In the genomic region with DNA sequence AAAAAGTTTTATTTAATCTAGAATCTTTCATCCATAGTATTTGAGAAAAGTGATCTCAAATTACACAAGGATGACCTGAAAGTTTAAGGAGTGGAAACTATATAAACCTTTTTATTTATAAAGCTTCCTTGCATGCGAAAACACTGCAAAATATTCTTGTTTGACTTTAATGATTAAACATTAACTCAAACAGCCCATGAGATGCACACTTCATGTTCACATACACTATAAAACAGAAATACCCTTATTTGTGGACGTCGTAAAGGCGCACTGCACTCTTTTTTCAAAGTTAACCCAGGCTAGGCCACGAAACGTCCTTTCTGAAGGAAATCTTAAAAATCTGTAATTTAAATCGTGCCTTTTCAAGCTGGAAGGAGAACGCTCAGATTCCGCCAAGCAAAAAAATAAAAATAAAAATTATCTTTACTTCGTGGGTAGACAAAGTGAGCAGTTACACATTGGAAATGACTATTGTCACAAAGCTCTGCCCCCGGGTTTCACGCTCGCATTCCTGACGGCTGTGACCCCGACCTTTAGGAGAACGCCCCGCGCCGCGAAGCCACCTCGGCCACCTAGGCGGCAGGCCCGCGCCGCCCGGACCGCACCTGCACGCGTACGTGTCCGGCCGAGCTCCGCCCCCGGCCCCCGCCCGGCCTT, we compare ENCODE assay signal across 8 cellular contexts. TPM values are rescaled to one million over a fixed set of nuclear protein-coding genes. Genes with fewer than 3 reads are reported as not detected.
DNase-seq lines count a peak whose midpoint lies in the region; ATAC-seq and TF ChIP-seq lines count a peak whose summit lies in the region.

No MANE protein-coding gene starts in this region.

- no peaks in the 10 kb centered on the region for H3K9me3 Mint-ChIP-seq in nephron progenitor cell

- H3K36me3 ChIP-seq in Panc1 (ENCODE audit: control insufficient read depth, insufficient read depth, low read length), result peaks cover 9% of the 10 kb centered on the region

- H3K4me3 ChIP-seq in GM12864 (ENCODE audit: low read depth, low read length), result peak overlapping the region; percentile 70
- peak overlapping the region; percentile 75 to 88 for H3K4me3 ChIP-seq in Panc1 (ENCODE audit: low read depth in 2 of 2, low read length in 2 of 2)
- H3K4me3 ChIP-seq in dorsolateral prefrontal cortex, result peak overlapping the region; percentile 59 to 97 (median 85)

- no peaks in the 10 kb centered on the region for H3K9me3 ChIP-seq in Panc1 (ENCODE audit: control insufficient read depth, insufficient read depth, low read depth, low read length)

- peaks cover 40% of the 10 kb centered on the region for H3K36me3 Mint-ChIP-seq in nephron progenitor cell (ENCODE audit: low read depth)

- peaks cover 14% of the 10 kb centered on the region for H3K4me1 Mint-ChIP-seq in nephron progenitor cell

- H3K27me3 Mint-ChIP-seq in nephron progenitor cell (ENCODE audit: low read depth, poor library complexity), result no peaks in the 10 kb centered on the region

- peak overlapping the region; percentile 87 for H3K4me3 Mint-ChIP-seq in nephron progenitor cell

- in situ Hi-C loops in Panc1 (cut with HindIII; ENCODE audit: low pct_unique_long_range_greater_than_20kb, low sequenced_read_pairs), result no loop called here
- in situ Hi-C loops in G401 (cut with HindIII; ENCODE audit: low sequenced_read_pairs), result no loop called here

- no peak for TF ChIP-seq CTCF in GM12864 (IDR thresholded peaks at IDR 0.05; ENCODE audit: low read depth, low read length, missing control alignments)
- TF ChIP-seq CTCF in Panc1 (IDR thresholded peaks at IDR 0.05), result no peak
- TF ChIP-seq CTCF in dorsolateral prefrontal cortex (IDR thresholded peaks at IDR 0.05 in 54 of 56, conservative IDR thresholded peaks at IDR 0.05 in 2 of 56; ENCODE audit: low read depth in 1 of 56, partially characterized antibody in 56 of 56), result peak in 1 of 56 donors; percentile 6
- no peak for TF ChIP-seq CTCF in nephron progenitor cell (IDR thresholded peaks at IDR 0.05)

- BruUV-seq in Panc1 (replicated peaks; lab: Mats Ljungman, UMichigan), result no TSS peak

- intact Hi-C loops in Panc1 (cut with micrococcal nuclease; ENCODE audit: unreplicated experiment), result no loop called here
- intact Hi-C loops in dorsolateral prefrontal cortex (cut with DNase I), result loop anchor here (1.0 to 5.0 kb wide), 8 partner anchors 12 to 295 kb away; a partner anchor contains a TSS

- POLR2A ChIA-PET in Panc1 (lab: Charles Lee), result interaction anchor here (0.6 kb wide), 1 partner anchor 1010 kb away, joined by 3 read pairs; no protein-coding TSS in a partner anchor

- DNase-seq in GM12864 (ENCODE audit: low read depth) (no peak), Panc1 (ENCODE audit: low read depth, low spot score) (no peak), dorsolateral prefrontal cortex (peak in 1 of 10 donors; percentile 32), nephron progenitor cell (no peak), cerebellar nuclear complex (lab: John Stamatoyannopoulos, UW) (no peak), cortex of kidney (lab: John Stamatoyannopoulos, UW) (no peak), G401 (ENCODE audit: low spot score) (no peak)

- H3K4me1 ChIP-seq in Panc1 (ENCODE audit: control insufficient read depth, insufficient read depth, low read length), result no peaks in the 10 kb centered on the region; the same call in 1 of the 2 replicates

- H3K27ac ChIP-seq in Panc1 (ENCODE audit: low read length), result peak overlapping the region; percentile 97
- H3K27ac ChIP-seq in dorsolateral prefrontal cortex, result peak overlapping the region in 55 of 59 donors; percentile 43 to 99 (median 97)

- CTCF ChIA-PET in Panc1 (lab: Charles Lee), result no interaction called here

- no peaks in the 10 kb centered on the region for H3K27me3 ChIP-seq in Panc1 (ENCODE audit: control insufficient read depth, insufficient read depth, low read length)
- no peaks in the 10 kb centered on the region for H3K27me3 ChIP-seq in dorsolateral prefrontal cortex

- ATAC-seq in Panc1, result no peak
- ATAC-seq in HG02852 (IDR thresholded peaks at IDR 0.05; ENCODE audit: unreplicated experiment), result no peak

- peak overlapping the region; percentile 91 for H3K27ac Mint-ChIP-seq in nephron progenitor cell

RNA-seq across cellular contexts. Expression of a gene that starts 0.7 kb away (rescaled TPM):
- 137 TPM for total RNA-seq in Panc1 (2021; ENCODE audit: unreplicated experiment)
- polyA plus RNA-seq in Panc1 (2012; ENCODE audit: insufficient read length), result 112 TPM
- total RNA-seq in dorsolateral prefrontal cortex, result 100 to 1,000 TPM; 119 to 220 (median 170) TPM
- total RNA-seq in G401 (2014; rRNA removed; shearing (Covaris generic)), result 83.2 and 92.2 TPM in 2 replicates

RNA-seq across cellular contexts. Expression of a gene that starts 12.6 kb away (rescaled TPM):
- total RNA-seq in Panc1 (2021; ENCODE audit: unreplicated experiment), result 72.0 TPM
- 60.3 TPM for polyA plus RNA-seq in Panc1 (2012; ENCODE audit: insufficient read length)
- 100 to 1,000 TPM in 101 of 120 experiments, 10 to 100 TPM in 19; 67.0 to 178 (median 121) TPM for total RNA-seq in dorsolateral prefrontal cortex
- total RNA-seq in G401 (2014; rRNA removed; shearing (Covaris generic)), result 84.1 and 96.6 TPM in 2 replicates
